Comparison of ENCODE assay signal across 1 cellular context in genomic region chr21:29657228-29657989, GRCh38.
TF ChIP-seq lines count a peak whose summit lies in the region.

No MANE protein-coding gene starts in this region.

TF ChIP-seq in K562, 482 proteins besides CTCF, POLR2A, EP300 and RAD21 (continued from another document and continues in another):
- no peak for TF ChIP-seq RBM34 (IDR thresholded peaks at IDR 0.05; ENCODE audit: borderline replicate concordance, insufficient read depth, low read length)
- TF ChIP-seq IFI16 (CRISPR knock-in tag; IDR thresholded peaks at IDR 0.05): no peak
- TF ChIP-seq ZNF830 (CRISPR knock-in tag; IDR thresholded peaks at IDR 0.05): no peak
- TF ChIP-seq TSHZ1 (CRISPR knock-in tag; IDR thresholded peaks at IDR 0.05): no peak
- peak; percentile 32; the same call in 1 of the 2 replicates for TF ChIP-seq ZNF239 (CRISPR knock-in tag; IDR thresholded peaks at IDR 0.05)
- TF ChIP-seq ZMIZ1 (IDR thresholded peaks at IDR 0.05; ENCODE audit: low read depth in 2 of 2, low read length in 2 of 2): no peak; a peak in 1 of 4 replicates
- TF ChIP-seq KAT2B (IDR thresholded peaks at IDR 0.05; ENCODE audit: low read depth, low read length): no peak
- no peak for TF ChIP-seq PREB (CRISPR knock-in tag; IDR thresholded peaks at IDR 0.05)
- TF ChIP-seq RBM22 (IDR thresholded peaks at IDR 0.05; ENCODE audit: low read depth, low read length, poor library complexity, severe bottlenecking): no peak
- no peak for TF ChIP-seq RB1 (IDR thresholded peaks at IDR 0.05; ENCODE audit: low read depth)
- TF ChIP-seq SAFB2 (IDR thresholded peaks at IDR 0.05; ENCODE audit: borderline replicate concordance, low read depth, low read length, severe bottlenecking): no peak
- TF ChIP-seq ZNF76 (CRISPR knock-in tag; IDR thresholded peaks at IDR 0.05; ENCODE audit: borderline replicate concordance): no peak
- no peak for TF ChIP-seq CC2D1A (IDR thresholded peaks at IDR 0.05)
- no peak for TF ChIP-seq OTX1 (CRISPR knock-in tag; IDR thresholded peaks at IDR 0.05)
- no peak for TF ChIP-seq SAFB (IDR thresholded peaks at IDR 0.05; ENCODE audit: borderline replicate concordance, low read depth, low read length)
- peak; percentile 77 for TF ChIP-seq BRD9 (IDR thresholded peaks at IDR 0.05; ENCODE audit: low read depth, partially characterized antibody)
- no peak for TF ChIP-seq ZBTB34 (CRISPR knock-in tag; IDR thresholded peaks at IDR 0.05)
- no peak for TF ChIP-seq ZNF124 (CRISPR knock-in tag; IDR thresholded peaks at IDR 0.05)
- TF ChIP-seq HNRNPUL1 (IDR thresholded peaks at IDR 0.05; ENCODE audit: low read length): no peak
- TF ChIP-seq RBM17 (IDR thresholded peaks at IDR 0.05; ENCODE audit: borderline replicate concordance, low read depth, low read length): no peak
- no peak for TF ChIP-seq ZNF140 (CRISPR knock-in tag; IDR thresholded peaks at IDR 0.05)
- TF ChIP-seq ZNF197 (CRISPR knock-in tag; IDR thresholded peaks at IDR 0.05; ENCODE audit: low read depth): no peak; the same call in 1 of the 2 replicates
- no peak for TF ChIP-seq PRMT5 (CRISPR knock-in tag; IDR thresholded peaks at IDR 0.05)
- TF ChIP-seq GTF2F1 (IDR thresholded peaks at IDR 0.05; ENCODE audit: low read depth, low read length): no peak
- TF ChIP-seq ATF6 (CRISPR knock-in tag; IDR thresholded peaks at IDR 0.05): no peak
- TF ChIP-seq C11orf30 (IDR thresholded peaks at IDR 0.05; ENCODE audit: low read depth): no peak; the same call in 1 of the 2 replicates
- no peak; the same call in 1 of the 2 replicates for TF ChIP-seq TCF3 (CRISPR knock-in tag; IDR thresholded peaks at IDR 0.05)
- TF ChIP-seq CBFA2T3 (IDR thresholded peaks at IDR 0.05): no peak
- TF ChIP-seq CBX1 (IDR thresholded peaks at IDR 0.05; ENCODE audit: low read depth): no peak
- no peak for TF ChIP-seq MYBL2 (IDR thresholded peaks at IDR 0.05; ENCODE audit: low read depth)
- no peak for TF ChIP-seq MYBL2 (CRISPR knock-in tag; IDR thresholded peaks at IDR 0.05; ENCODE audit: borderline replicate concordance)
- no peak for TF ChIP-seq ZBTB12 (CRISPR knock-in tag; IDR thresholded peaks at IDR 0.05)
- no peak for TF ChIP-seq HES1 (IDR thresholded peaks at IDR 0.05; ENCODE audit: low read depth)
- TF ChIP-seq ZNF699 (CRISPR knock-in tag; IDR thresholded peaks at IDR 0.05; ENCODE audit: insufficient replicate concordance): no peak
- 0 out of 2 replicates have a peak, but pooled peaks have one; percentile 9 for TF ChIP-seq RAD51 (IDR thresholded peaks at IDR 0.05; ENCODE audit: borderline replicate concordance, low read depth)
- no peak for TF ChIP-seq BRF2 (IDR thresholded peaks at IDR 0.05; ENCODE audit: borderline replicate concordance, insufficient read depth, insufficient read length)
- no peak for TF ChIP-seq PHTF2 (CRISPR knock-in tag; IDR thresholded peaks at IDR 0.05)
- TF ChIP-seq ZNF41 (CRISPR knock-in tag; conservative IDR thresholded peaks at IDR 0.05): no peak
- TF ChIP-seq NCOA6 (IDR thresholded peaks at IDR 0.05): no peak
- TF ChIP-seq ZNF561 (CRISPR knock-in tag; conservative IDR thresholded peaks at IDR 0.05): no peak
- no peak for TF ChIP-seq YBX1 (IDR thresholded peaks at IDR 0.05)
- TF ChIP-seq NFRKB (IDR thresholded peaks at IDR 0.05; ENCODE audit: low read depth): no peak; the same call in none of the 2 replicates
- no peak for TF ChIP-seq TAF9B (IDR thresholded peaks at IDR 0.05; ENCODE audit: partially characterized antibody)
- TF ChIP-seq XRCC5 (IDR thresholded peaks at IDR 0.05; ENCODE audit: low read depth, low read length): no peak
- TF ChIP-seq COPS2 (conservative IDR thresholded peaks at IDR 0.05): no peak
- no peak for TF ChIP-seq HMG20B (CRISPR knock-in tag; IDR thresholded peaks at IDR 0.05)
- no peak; the same call in 1 of the 2 replicates for TF ChIP-seq BRD4 (IDR thresholded peaks at IDR 0.05)
- peak; percentile 40; the same call in 1 of the 2 replicates for TF ChIP-seq MBD1 (CRISPR knock-in tag; IDR thresholded peaks at IDR 0.05)
- TF ChIP-seq ZBTB33 (CRISPR knock-in tag; IDR thresholded peaks at IDR 0.05): no peak
- TF ChIP-seq ZNF263 (CRISPR knock-in tag; IDR thresholded peaks at IDR 0.05; ENCODE audit: borderline replicate concordance): no peak
- TF ChIP-seq HDAC1 (IDR thresholded peaks at IDR 0.05): peak in 1 of 2 experiments; percentile 34; a peak in 1 of 4 replicates
